In genomic region chr6:79584332-79584731, GRCh38 we compare ENCODE assay signal across 27 cellular contexts. TPM values are rescaled to one million over a fixed set of nuclear protein-coding genes. Genes with fewer than 3 reads are reported as not detected.
"Had no signal": no experiment of that assay in that cellular context is flagged by ENCODE, and none has a peak within 500 bp of the region (broad histone marks: within the 10 kb centered on the region; RNA-seq: fewer than 3 reads in every experiment).

No MANE protein-coding gene starts in this region.

- H3K4me3 Mint-ChIP-seq: activated CD8-positive, alpha-beta T cell treated with anti-CD3 and anti-CD28 coated beads, Interleukin-2, amount 10 ng/mL, durations not matched to agents 7 days and 5 days; activated naive CD4-positive, alpha-beta T cell treated with anti-CD3 and anti-CD28 coated beads, Interleukin-2, amount 50 U/mL, for 24 hours; T-cell had no signal

- H3K27ac Mint-ChIP-seq: activated CD8-positive, alpha-beta T cell treated with anti-CD3 and anti-CD28 coated beads, Interleukin-2, amount 10 ng/mL, durations not matched to agents 7 days and 5 days; activated naive CD4-positive, alpha-beta T cell treated with anti-CD3 and anti-CD28 coated beads, Interleukin-2, amount 50 U/mL, for 24 hours; T-cell had no signal

- ATAC-seq: activated CD8-positive, alpha-beta T cell treated with anti-CD3 and anti-CD28 coated beads, Interleukin-2, amount 10 ng/mL, durations not matched to agents 7 days and 5 days; Right ventricle myocardium inferior; T-cell had no signal

- H3K4me3 ChIP-seq: PC-9, SK-N-MC had no signal

- H3K4me2 ChIP-seq: PC-9 had no signal

- FAIRE-seq: bronchial epithelial cell, TTC549 had no signal

- H2AFZ ChIP-seq: PC-9 had no signal

- H3K4me1 Mint-ChIP-seq: activated naive CD4-positive, alpha-beta T cell treated with anti-CD3 and anti-CD28 coated beads, Interleukin-2, amount 50 U/mL, for 24 hours; T-cell had no signal

- DNase-seq: activated CD4-positive, alpha-beta T cell treated with anti-CD3 and anti-CD28 coated beads for 48 hours; activated CD4-positive, alpha-beta T cell treated with anti-CD3 and anti-CD28 coated beads, Interleukin-2, amount 50 U/mL, for 4 hours; activated CD4-positive, CD25-positive, alpha-beta regulatory T cell treated with anti-CD3 and anti-CD28 coated beads, Interleukin-2, amount 50 U/mL, for 72 hours; activated CD8-positive, alpha-beta memory T cell treated with anti-CD3 and anti-CD28 coated beads, Interleukin-2, amount 50 U/mL, for 48 hours; activated CD8-positive, alpha-beta T cell treated with anti-CD3 and anti-CD28 coated beads, Interleukin-2, amount 10 ng/mL, durations not matched to agents 7 days and 5 days; activated effector memory CD4-positive, alpha-beta T cell treated with Interleukin-2 at 50 U/mL for 16 hours; activated naive CD4-positive, alpha-beta T cell; activated T-cell treated with anti-CD3 and anti-CD28 coated beads, Interleukin-2, amount 50 U/mL, for 1 hour; aorta; central memory CD4-positive, alpha-beta T cell; KG1; NCI-H1092; NCI-H1417 treated with DMSO at 0.1 percent for 48 hours; NCI-H1694 treated with DMSO at 0.1 percent for 48 hours; NCI-H2029 treated with DMSO at 0.1 percent for 48 hours; NCI-H510A treated with DMSO at 0.1 percent for 48 hours; NCI-H69; PC-9; RPMI8226; T-cell; T-helper 2 cell; T1000 had no signal

- H3K36me3 Mint-ChIP-seq: activated naive CD4-positive, alpha-beta T cell treated with anti-CD3 and anti-CD28 coated beads, Interleukin-2, amount 50 U/mL, for 24 hours had no signal

- H3K27ac ChIP-seq: PC-9, SK-N-MC had no signal

RNA-seq across cellular contexts. Expression of gene LCA5, which starts 47.1 kb away (rescaled TPM):
- total RNA-seq: activated CD8-positive, alpha-beta T cell treated with anti-CD3 and anti-CD28 coated beads, Interleukin-2, amount 10 ng/mL, durations not matched to agents 7 days and 5 days had no signal
